In the genomic region with DNA sequence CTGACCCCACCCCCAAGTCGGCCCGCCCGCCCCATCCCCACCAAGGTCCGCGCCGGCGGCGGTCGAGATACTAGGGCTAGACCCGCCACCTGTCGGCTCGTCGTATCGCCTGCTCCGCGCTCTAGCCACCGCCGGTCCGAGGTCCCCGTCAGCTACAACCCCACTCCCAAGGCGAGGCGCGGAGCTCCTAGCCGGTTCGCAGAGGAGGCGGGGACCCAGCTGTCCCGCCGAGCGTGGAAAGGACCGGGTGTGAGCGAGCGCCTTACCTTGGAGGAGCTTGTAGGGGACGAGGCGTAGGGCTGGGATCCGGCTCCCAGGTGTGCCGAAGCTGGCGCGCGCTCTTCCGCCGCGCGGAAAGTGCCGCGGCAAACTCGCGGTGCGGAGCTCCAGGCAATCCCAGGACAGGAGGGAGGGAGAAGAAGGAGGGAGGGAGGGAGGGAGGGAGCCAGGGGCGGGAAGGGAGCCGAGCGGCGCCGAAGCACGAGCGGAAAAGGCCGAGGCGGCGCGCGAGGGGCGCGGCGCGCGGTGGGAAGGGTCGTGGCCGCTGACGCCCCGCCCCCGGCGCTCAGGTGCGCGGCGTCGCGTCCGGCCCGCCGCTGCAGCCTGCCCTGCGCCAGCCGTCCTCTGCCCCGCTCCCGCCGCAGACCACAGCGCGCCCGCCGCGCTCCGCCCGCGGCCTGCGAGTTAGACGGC, we compare ENCODE assay signal across 8 cellular contexts. TPM values are rescaled to one million over a fixed set of nuclear protein-coding genes. Genes with fewer than 3 reads are reported as not detected.
DNase-seq lines count a peak whose midpoint lies in the region; ATAC-seq lines count a peak whose summit lies in the region.

A gene with protein sequence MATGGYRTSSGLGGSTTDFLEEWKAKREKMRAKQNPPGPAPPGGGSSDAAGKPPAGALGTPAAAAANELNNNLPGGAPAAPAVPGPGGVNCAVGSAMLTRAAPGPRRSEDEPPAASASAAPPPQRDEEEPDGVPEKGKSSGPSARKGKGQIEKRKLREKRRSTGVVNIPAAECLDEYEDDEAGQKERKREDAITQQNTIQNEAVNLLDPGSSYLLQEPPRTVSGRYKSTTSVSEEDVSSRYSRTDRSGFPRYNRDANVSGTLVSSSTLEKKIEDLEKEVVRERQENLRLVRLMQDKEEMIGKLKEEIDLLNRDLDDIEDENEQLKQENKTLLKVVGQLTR (minus strand): TSS at position 359 of the 693 bp plus-strand sequence. CDS start 720 bp downstream, outside the sequence.

- H3K4me3 ChIP-seq in HAP-1, result peak within 1 kb of the TSS; percentile 88

- DNase-seq in activated CD4-positive, alpha-beta T cell treated with anti-CD3 and anti-CD28 coated beads for 48 hours, result peak; percentile 37
- no peak for DNase-seq in activated CD4-positive, alpha-beta T cell treated with anti-CD3 and anti-CD28 coated beads, Interleukin-2, amount 50 U/mL, for 4 hours
- DNase-seq in HAP-1 (ENCODE audit: low spot score in 2 of 2) (peak; percentile 77 to 89), LoVo (ENCODE audit: low spot score) (peak; percentile 94), SK-MEL-5 (ENCODE audit: low read depth, low spot score) (peak; percentile 67), left colon (peak; percentile 84 to 87)
- DNase-seq in stimulated activated CD8-positive, alpha-beta memory T cell treated with anti-CD3 and anti-CD28 coated beads, Interleukin-4, amount 100 ng/mL, for 24 hours (ENCODE audit: low read depth), result peak; percentile 4

- peak within 1 kb of the TSS; percentile 29 for H3K27ac ChIP-seq in cingulate gyrus (ENCODE audit: low read depth, low read length)

- no peaks in the 10 kb centered on the region for H3K9me3 ChIP-seq in HAP-1

- intact Hi-C loops in left colon (cut with DNase I, micrococcal nuclease), result no loop called here

- peaks cover 27% of the 10 kb centered on the region for H3K4me1 ChIP-seq in HAP-1

- no peaks in the 10 kb centered on the region for H3K36me3 ChIP-seq in HAP-1 (replicated peaks)

- no peaks in the 10 kb centered on the region for H3K27me3 ChIP-seq in HAP-1 (ENCODE audit: low read depth)

- peak; percentile 69 for ATAC-seq in left colon

- in situ Hi-C loops in HAP-1 (cut with MboI; ENCODE audit: low sequenced_read_pairs), result no loop called here
- in situ Hi-C loops in SK-MEL-5 (cut with HindIII; ENCODE audit: low pct_unique_long_range_greater_than_20kb, low sequenced_read_pairs), result no loop called here

RNA-seq across cellular contexts. Expression of the gene that starts here (rescaled TPM):
- 11.3 and 22.6 TPM in 2 replicates for total RNA-seq in SK-MEL-5 (2014; rRNA removed; shearing (Covaris generic))
- 13.0 and 17.8 TPM in 2 replicates for polyA plus RNA-seq in SK-MEL-5 (2015; cell fraction: cytosol; rRNA removed)
- polyA plus RNA-seq in SK-MEL-5 (2015; cell fraction: nucleus; rRNA removed), result 10.2 and 43.3 TPM in 2 replicates
- total RNA-seq in left colon, result 100 to 1,000 TPM; 146 to 151 TPM

Comparison
In these comparisons a context has a peak if more than half of its experiments do, and no peak if none do; other contexts are left out.
1. DNase-seq: peak in activated CD4-positive, alpha-beta T cell treated with anti-CD3 and anti-CD28 coated beads for 48 hours (single experiment), HAP-1 (2 of 2), LoVo (single experiment), SK-MEL-5 (single experiment), left colon (2 of 2) and stimulated activated CD8-positive, alpha-beta memory T cell treated with anti-CD3 and anti-CD28 coated beads, Interleukin-4, amount 100 ng/mL, for 24 hours (single experiment); none in activated CD4-positive, alpha-beta T cell treated with anti-CD3 and anti-CD28 coated beads, Interleukin-2, amount 50 U/mL, for 4 hours (0 of 2).